ENCODE assay signal across 10 cellular contexts in the genomic region with DNA sequence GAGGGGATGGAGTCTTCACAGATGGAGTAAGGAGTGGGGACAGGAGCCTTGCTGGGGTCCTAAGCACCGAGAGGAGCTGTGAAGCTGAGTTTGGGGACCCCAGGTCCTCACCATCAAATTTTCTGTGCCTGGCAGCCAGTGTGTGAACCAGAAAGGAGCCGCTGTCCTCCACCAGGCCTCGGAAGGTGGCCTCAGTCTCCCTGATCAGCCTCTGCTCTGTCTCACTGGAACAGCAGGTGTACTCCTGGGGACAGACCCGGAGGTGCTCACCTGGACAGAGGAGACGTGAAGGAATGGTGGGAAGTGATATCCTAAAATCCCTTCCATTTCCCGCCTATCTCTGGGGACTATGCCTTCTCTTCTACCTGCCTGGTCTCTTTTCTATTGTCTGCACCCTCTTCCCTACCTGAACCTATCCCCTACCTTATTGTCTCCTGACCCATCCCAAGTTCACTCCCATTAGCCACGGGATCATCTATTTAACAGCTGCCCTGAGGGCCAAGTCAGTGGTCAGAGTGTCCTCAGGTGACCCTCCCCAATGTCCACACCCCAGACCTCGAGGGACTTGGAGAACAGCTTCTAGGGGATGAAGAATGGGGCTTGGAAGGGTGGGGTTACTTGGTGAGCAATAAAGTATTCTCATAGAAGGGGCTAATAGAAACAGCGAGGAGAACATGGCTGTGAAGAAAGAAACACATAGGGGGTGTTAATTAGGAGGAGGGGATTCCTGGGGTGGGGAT. TPM values are rescaled to one million over a fixed set of nuclear protein-coding genes. Genes with fewer than 3 reads are reported as not detected.
DNase-seq lines count a peak whose midpoint lies in the region; ATAC-seq and TF ChIP-seq lines count a peak whose summit lies in the region.
"Had no signal": no experiment of that assay in that cellular context is flagged by ENCODE, and none has a peak within 500 bp of the region (broad histone marks: within the 10 kb centered on the region; RNA-seq: fewer than 3 reads in every experiment).

No MANE protein-coding gene starts in this region.

- H3K27me3 ChIP-seq in heart left ventricle, result peaks cover 0 to 19% (median 9%) of the 10 kb centered on the region in 9 donors
- H3K27me3 ChIP-seq in upper lobe of right lung, result peaks cover 21% of the 10 kb centered on the region

- peak overlapping the region; percentile 9 for H3K27ac Mint-ChIP-seq in activated CD4-positive, alpha-beta memory T cell treated with anti-CD3 and anti-CD28 coated beads, Interleukin-2, amount 10 ng/mL, durations not matched to agents 7 days and 5 days

- peak overlapping the region; percentile 67 for H3K4me3 Mint-ChIP-seq in activated CD4-positive, alpha-beta memory T cell treated with anti-CD3 and anti-CD28 coated beads, Interleukin-2, amount 10 ng/mL, durations not matched to agents 7 days and 5 days

- peak overlapping the region in 8 of 12 donors; percentile 41 to 69 (median 55) for H3K4me3 ChIP-seq in heart left ventricle
- H3K4me3 ChIP-seq in iPS-18c (ENCODE audit: insufficient read depth, low read depth, low read length), result peak overlapping the region; percentile 97
- no peak overlapping the region for H3K4me3 ChIP-seq in upper lobe of right lung

- H3K9me3 Mint-ChIP-seq in activated CD4-positive, alpha-beta memory T cell treated with anti-CD3 and anti-CD28 coated beads, Interleukin-2, amount 10 ng/mL, durations not matched to agents 7 days and 5 days, result peaks cover 4% of the 10 kb centered on the region

- H3K36me3 Mint-ChIP-seq in activated CD4-positive, alpha-beta memory T cell treated with anti-CD3 and anti-CD28 coated beads, Interleukin-2, amount 10 ng/mL, durations not matched to agents 7 days and 5 days (ENCODE audit: low read depth), result peaks cover 8% of the 10 kb centered on the region

- H3K27ac ChIP-seq in heart left ventricle, result no peak overlapping the region
- H3K27ac ChIP-seq in upper lobe of right lung, result no peak overlapping the region
- H3K27ac ChIP-seq: adrenal gland had no signal

- ATAC-seq in heart left ventricle (no peak), Right ventricle myocardium inferior (no peak), upper lobe of right lung (no peak)

- intact Hi-C loops in heart left ventricle (cut with DNase I) (no loop called here), Right ventricle myocardium inferior (cut with DNase I) (no loop called here), upper lobe of right lung (cut with DNase I) (no loop called here)

- DNase-seq in heart left ventricle, result no peak
- DNase-seq in Right ventricle myocardium inferior (ENCODE audit: missing footprints), result no peak
- no peak for DNase-seq in activated CD4-positive, alpha-beta memory T cell treated with anti-CD3 and anti-CD28 coated beads, Interleukin-2, amount 10 ng/mL, durations not matched to agents 7 days and 5 days
- DNase-seq in upper lobe of right lung, result peak; percentile 34
- DNase-seq in NCI-H2227 (lab: John Stamatoyannopoulos, UW; ENCODE audit: unreplicated experiment), result no peak
- no peak for DNase-seq in NCI-H187 (lab: John Stamatoyannopoulos, UW)
- DNase-seq in epidermal melanocyte (ENCODE audit: insufficient read length, low spot score), result no peak
- DNase-seq: adrenal gland, left cardiac atrium had no signal

- H3K36me3 ChIP-seq in heart left ventricle (no peaks in the 10 kb centered on the region), upper lobe of right lung (no peaks in the 10 kb centered on the region)
- H3K36me3 ChIP-seq: adrenal gland had no signal

- H3K4me1 Mint-ChIP-seq in activated CD4-positive, alpha-beta memory T cell treated with anti-CD3 and anti-CD28 coated beads, Interleukin-2, amount 10 ng/mL, durations not matched to agents 7 days and 5 days, result peaks cover 34% of the 10 kb centered on the region

- CTCF ChIA-PET in activated CD4-positive, alpha-beta memory T cell treated with anti-CD3 and anti-CD28 coated beads, Interleukin-2, amount 10 ng/mL, durations not matched to agents 7 days and 5 days (lab: Charles Lee), result interaction anchor here (1.0 to 2.5 kb wide), 4 partner anchors 9 to 170 kb away, joined by 3 to 10 read pairs (median 6); no protein-coding TSS in a partner anchor

- TF ChIP-seq CTCF in heart left ventricle (IDR thresholded peaks at IDR 0.05) (no peak), upper lobe of right lung (IDR thresholded peaks at IDR 0.05) (no peak)

- 67 to 74% (median 72%) methylated on average over 9 of the region's 9 CpGs for whole genome bisulfite sequencing in heart left ventricle, 4 donors

- H3K9me3 ChIP-seq in heart left ventricle, result no peaks in the 10 kb centered on the region
- H3K9me3 ChIP-seq in iPS-18c (ENCODE audit: control insufficient read depth, insufficient read depth, low read length), result no peaks in the 10 kb centered on the region
- no peaks in the 10 kb centered on the region for H3K9me3 ChIP-seq in upper lobe of right lung
- H3K9me3 ChIP-seq: adrenal gland had no signal

- H3K27me3 Mint-ChIP-seq in activated CD4-positive, alpha-beta memory T cell treated with anti-CD3 and anti-CD28 coated beads, Interleukin-2, amount 10 ng/mL, durations not matched to agents 7 days and 5 days, result peaks cover 27% of the 10 kb centered on the region

- POLR2A ChIA-PET in activated CD4-positive, alpha-beta memory T cell treated with anti-CD3 and anti-CD28 coated beads, Interleukin-2, amount 10 ng/mL, durations not matched to agents 7 days and 5 days (lab: Charles Lee), result interaction anchor here (1.0 to 4.6 kb wide), 5 partner anchors 9 to 75 kb away, joined by 3 to 30 read pairs (median 8); a partner anchor contains a TSS

- no peak for TF ChIP-seq POLR2A in heart left ventricle (IDR thresholded peaks at IDR 0.05)

- H3K4me1 ChIP-seq in heart left ventricle, result peaks cover 0 to 22% (median 9%) of the 10 kb centered on the region in 12 donors
- peaks cover 9% of the 10 kb centered on the region for H3K4me1 ChIP-seq in upper lobe of right lung

RNA-seq across cellular contexts. Expression of a gene that starts 0.9 kb away (rescaled TPM):
- total RNA-seq in heart left ventricle (1 to 10 TPM in 2 of 9 donors, under 1 TPM in 5, not detected in 2; 0.27 to 1.1 (median 0.50) TPM), Right ventricle myocardium inferior (0.32 TPM), upper lobe of right lung (0.49 TPM)
- polyA plus RNA-seq in heart left ventricle, result under 1 TPM; 0.50 to 0.76 TPM
- 1 to 10 TPM; 3.8 to 4.8 TPM for total RNA-seq in activated CD4-positive, alpha-beta memory T cell treated with anti-CD3 and anti-CD28 coated beads, Interleukin-2, amount 10 ng/mL, durations not matched to agents 7 days and 5 days

RNA-seq across cellular contexts. Expression of a gene that starts 1.5 kb away (rescaled TPM):
- total RNA-seq in heart left ventricle, result 1 to 10 TPM in 2 of 9 donors, under 1 TPM in 6, not detected in 1; 0.09 to 1.3 (median 0.58) TPM
- under 1 TPM; 0.11 to 0.88 TPM for polyA plus RNA-seq in heart left ventricle
- total RNA-seq in Right ventricle myocardium inferior, result 0.51 TPM
- total RNA-seq in activated CD4-positive, alpha-beta memory T cell treated with anti-CD3 and anti-CD28 coated beads, Interleukin-2, amount 10 ng/mL, durations not matched to agents 7 days and 5 days, result 10 to 100 TPM; 12.9 to 13.1 TPM
- total RNA-seq in upper lobe of right lung, result 2.3 TPM

RNA-seq across cellular contexts. Expression of a gene that starts 7.8 kb away (rescaled TPM):
- total RNA-seq in heart left ventricle, result 1 to 10 TPM in 7 of 9 donors, under 1 TPM in 2; 0.67 to 9.0 (median 1.6) TPM
- polyA plus RNA-seq in heart left ventricle, result 1 to 10 TPM in 1 of 2 donors, under 1 TPM in 1; 0.80 to 1.3 TPM
- 3.1 TPM for total RNA-seq in Right ventricle myocardium inferior
- 1 to 10 TPM; 2.4 to 2.7 TPM for total RNA-seq in activated CD4-positive, alpha-beta memory T cell treated with anti-CD3 and anti-CD28 coated beads, Interleukin-2, amount 10 ng/mL, durations not matched to agents 7 days and 5 days
- 4.4 TPM for total RNA-seq in upper lobe of right lung

RNA-seq across cellular contexts. Expression of a gene that starts 17.7 kb away (rescaled TPM):
- total RNA-seq in heart left ventricle (10 to 100 TPM in 2 of 9 donors, 1 to 10 TPM in 7; 4.0 to 14.9 (median 7.4) TPM), Right ventricle myocardium inferior (7.1 TPM), upper lobe of right lung (19.7 TPM)
- 1 to 10 TPM; 6.2 to 9.2 TPM for polyA plus RNA-seq in heart left ventricle
- 10 to 100 TPM; 37.8 to 41.2 TPM for total RNA-seq in activated CD4-positive, alpha-beta memory T cell treated with anti-CD3 and anti-CD28 coated beads, Interleukin-2, amount 10 ng/mL, durations not matched to agents 7 days and 5 days

RNA-seq across cellular contexts. Expression of a gene that starts 27.5 kb away (rescaled TPM):
- total RNA-seq in heart left ventricle (100 to 1,000 TPM in 3 of 9 donors, 10 to 100 TPM in 6; 64.6 to 160 (median 91.7) TPM), Right ventricle myocardium inferior (99.4 TPM), upper lobe of right lung (105 TPM)
- polyA plus RNA-seq in heart left ventricle, result 100 to 1,000 TPM; 155 to 158 TPM
- total RNA-seq in activated CD4-positive, alpha-beta memory T cell treated with anti-CD3 and anti-CD28 coated beads, Interleukin-2, amount 10 ng/mL, durations not matched to agents 7 days and 5 days, result 100 to 1,000 TPM; 164 to 167 TPM
